In the genomic region with DNA sequence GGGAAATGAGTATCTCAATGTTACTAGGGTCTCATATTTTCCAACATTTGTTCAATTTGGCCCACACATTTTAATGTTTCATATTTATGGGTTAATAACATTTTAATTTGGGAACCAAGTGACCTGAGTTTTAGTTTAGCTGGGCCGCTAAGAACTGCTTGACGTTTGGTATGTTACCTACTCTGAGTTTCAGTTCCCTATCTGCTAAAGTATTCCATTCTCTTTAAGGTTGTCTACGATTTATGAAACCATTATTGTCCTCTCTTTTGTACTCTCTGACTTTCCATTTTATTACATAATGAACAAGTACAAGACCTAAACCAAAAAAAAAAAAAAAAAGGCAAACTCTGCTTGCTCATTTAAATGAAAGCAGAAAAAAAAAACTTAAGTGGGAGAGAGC, we compare ENCODE assay signal across 13 cellular contexts.
DNase-seq lines count a peak whose midpoint lies in the region; ATAC-seq and TF ChIP-seq lines count a peak whose summit lies in the region.
"Had no signal": no experiment of that assay in that cellular context is flagged by ENCODE, and none has a peak within 500 bp of the region (broad histone marks: within the 10 kb centered on the region; RNA-seq: fewer than 3 reads in every experiment).

No MANE protein-coding gene starts in this region.

- H3K27ac Mint-ChIP-seq in memory B cell (no peak overlapping the region), nephron progenitor cell (no peak overlapping the region)

- DNase-seq in memory B cell (ENCODE audit: low spot score in 2 of 2) (no peak), GF-D8 (lab: John Stamatoyannopoulos, UW) (no peak), nephron progenitor cell (no peak)
- no peak for DNase-seq in stimulated activated CD4-positive, alpha-beta T cell treated with anti-CD3 and anti-CD28 coated beads, Interleukin-2, amount 100 ng/mL, for 48 hours
- DNase-seq: activated naive CD4-positive, alpha-beta T cell treated with Interleukin-2 at 50 U/mL for 16 hours; brain microvascular endothelial cell; effector CD8-positive, alpha-beta T cell; Karpas-422; NCI-H187; nucleus accumbens had no signal

- peaks cover 4% of the 10 kb centered on the region for H3K27me3 Mint-ChIP-seq in memory B cell
- H3K27me3 Mint-ChIP-seq in nephron progenitor cell (ENCODE audit: low read depth, poor library complexity), result peaks cover 15% of the 10 kb centered on the region

- no peak for TF ChIP-seq CTCF in nephron progenitor cell (IDR thresholded peaks at IDR 0.05)

- H3K36me3 Mint-ChIP-seq in memory B cell, result no peaks in the 10 kb centered on the region
- no peaks in the 10 kb centered on the region for H3K36me3 Mint-ChIP-seq in nephron progenitor cell (ENCODE audit: low read depth)

- peaks cover 6% of the 10 kb centered on the region for H3K4me1 Mint-ChIP-seq in memory B cell
- H3K4me1 Mint-ChIP-seq in nephron progenitor cell, result no peaks in the 10 kb centered on the region

- ATAC-seq in GM18519 (IDR thresholded peaks at IDR 0.05; ENCODE audit: low FRiP score, unreplicated experiment), result peak; percentile 84
- peak; percentile 74 for ATAC-seq in GM21367 (IDR thresholded peaks at IDR 0.05; ENCODE audit: unreplicated experiment)
- ATAC-seq in HG03159 (IDR thresholded peaks at IDR 0.05; ENCODE audit: unreplicated experiment), result peak; percentile 87
- ATAC-seq in memory B cell (ENCODE audit: low read depth), result peak; percentile 48

- peaks cover 2% of the 10 kb centered on the region for H3K9me3 Mint-ChIP-seq in memory B cell
- no peaks in the 10 kb centered on the region for H3K9me3 Mint-ChIP-seq in nephron progenitor cell

- no peak overlapping the region for H3K4me3 Mint-ChIP-seq in memory B cell
- H3K4me3 Mint-ChIP-seq in nephron progenitor cell, result no peak overlapping the region
